In the genomic region with DNA sequence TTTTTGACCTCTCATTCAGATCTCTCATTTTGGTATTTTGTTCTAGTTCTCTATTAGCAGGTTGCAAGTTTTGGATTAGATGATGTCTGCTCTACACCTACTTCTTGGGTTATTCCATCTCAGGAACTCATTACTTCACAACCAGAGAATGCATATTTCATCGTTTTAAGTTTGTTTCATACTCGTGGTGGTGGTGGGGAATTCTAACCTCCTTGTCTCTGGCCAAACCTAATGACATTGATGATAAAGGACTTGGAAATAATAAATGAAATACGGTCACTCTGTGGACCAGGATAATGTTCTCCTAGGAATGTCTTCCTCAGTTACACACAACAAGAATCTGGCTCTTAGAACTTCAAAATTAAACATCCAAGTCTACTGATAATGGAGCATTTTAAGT, we compare ENCODE assay signal across 26 cellular contexts.
"Had no signal": no experiment of that assay in that cellular context is flagged by ENCODE, and none has a peak within 500 bp of the region (broad histone marks: within the 10 kb centered on the region; RNA-seq: fewer than 3 reads in every experiment).

No MANE protein-coding gene starts in this region.

- H3K36me3 Mint-ChIP-seq: memory B cell; natural killer cell; stimulated activated effector memory CD8-positive, alpha-beta T cell treated with anti-CD3 and anti-CD28 coated beads, Interleukin-12 subunit alpha, Interleukin-12 subunit beta, amount 100 ng/mL, for 72 hours had no signal

- H3K4me2 ChIP-seq: hepatocyte had no signal

- H3K4me3 Mint-ChIP-seq: memory B cell; natural killer cell; stimulated activated effector memory CD8-positive, alpha-beta T cell treated with anti-CD3 and anti-CD28 coated beads, Interleukin-12 subunit alpha, Interleukin-12 subunit beta, amount 100 ng/mL, for 72 hours had no signal

- H3K27ac Mint-ChIP-seq: stimulated activated effector memory CD8-positive, alpha-beta T cell treated with anti-CD3 and anti-CD28 coated beads, Interleukin-12 subunit alpha, Interleukin-12 subunit beta, amount 100 ng/mL, for 72 hours had no signal

- H3K9me3 ChIP-seq: esophagus muscularis mucosa, gastroesophageal sphincter, heart left ventricle, ovary, psoas muscle, sigmoid colon, stomach, thyroid gland, vagina had no signal

- H3K27me3 ChIP-seq: esophagus muscularis mucosa, foreskin keratinocyte, gastroesophageal sphincter, heart left ventricle, hepatocyte, ovary, sigmoid colon, stomach, thyroid gland, vagina had no signal

- FAIRE-seq: endothelial cell of umbilical vein, kidney had no signal

- H3K27ac ChIP-seq: esophagus muscularis mucosa, foreskin keratinocyte, gastroesophageal sphincter, hepatocyte, ovary, psoas muscle, sigmoid colon, stomach, thyroid gland, vagina had no signal

- H3K79me2 ChIP-seq: hepatocyte had no signal

- H3K36me3 ChIP-seq: esophagus muscularis mucosa, gastroesophageal sphincter, heart left ventricle, ovary, sigmoid colon, stomach, thyroid gland, vagina had no signal

- H3K9me3 Mint-ChIP-seq: memory B cell; natural killer cell; stimulated activated effector memory CD8-positive, alpha-beta T cell treated with anti-CD3 and anti-CD28 coated beads, Interleukin-12 subunit alpha, Interleukin-12 subunit beta, amount 100 ng/mL, for 72 hours had no signal

- H3K27me3 Mint-ChIP-seq: memory B cell had no signal

- DNase-seq: effector CD8-positive, alpha-beta T cell; foreskin keratinocyte; heart left ventricle; kidney; natural killer cell; occipital lobe; ovary; posterior cingulate gyrus; psoas muscle; right cardiac atrium; sigmoid colon; stimulated activated CD4-positive, alpha-beta T cell treated with anti-CD3 and anti-CD28 coated beads, Interleukin-2, amount 100 ng/mL, for 24 hours; stimulated activated CD4-positive, alpha-beta T cell treated with anti-CD3 and anti-CD28 coated beads, Interleukin-4, amount 100 ng/mL, for 24 hours; stimulated activated naive CD4-positive, alpha-beta T cell treated with Interleukin-2 at 50 U/mL for 16 hours; stomach; thyroid gland; trophoblast cell had no signal

- H3K4me3 ChIP-seq: esophagus muscularis mucosa, gastroesophageal sphincter, heart left ventricle, hepatocyte, lung, ovary, psoas muscle, sigmoid colon, stomach, thyroid gland, vagina had no signal

- ATAC-seq: foreskin keratinocyte, gastroesophageal sphincter, heart left ventricle, left lobe of liver, psoas muscle, right cardiac atrium had no signal

- H3K4me1 ChIP-seq: thyroid gland, vagina had no signal

- H2AFZ ChIP-seq: hepatocyte had no signal
